Comparison of ENCODE assay signal across 26 cellular contexts in the genomic region with DNA sequence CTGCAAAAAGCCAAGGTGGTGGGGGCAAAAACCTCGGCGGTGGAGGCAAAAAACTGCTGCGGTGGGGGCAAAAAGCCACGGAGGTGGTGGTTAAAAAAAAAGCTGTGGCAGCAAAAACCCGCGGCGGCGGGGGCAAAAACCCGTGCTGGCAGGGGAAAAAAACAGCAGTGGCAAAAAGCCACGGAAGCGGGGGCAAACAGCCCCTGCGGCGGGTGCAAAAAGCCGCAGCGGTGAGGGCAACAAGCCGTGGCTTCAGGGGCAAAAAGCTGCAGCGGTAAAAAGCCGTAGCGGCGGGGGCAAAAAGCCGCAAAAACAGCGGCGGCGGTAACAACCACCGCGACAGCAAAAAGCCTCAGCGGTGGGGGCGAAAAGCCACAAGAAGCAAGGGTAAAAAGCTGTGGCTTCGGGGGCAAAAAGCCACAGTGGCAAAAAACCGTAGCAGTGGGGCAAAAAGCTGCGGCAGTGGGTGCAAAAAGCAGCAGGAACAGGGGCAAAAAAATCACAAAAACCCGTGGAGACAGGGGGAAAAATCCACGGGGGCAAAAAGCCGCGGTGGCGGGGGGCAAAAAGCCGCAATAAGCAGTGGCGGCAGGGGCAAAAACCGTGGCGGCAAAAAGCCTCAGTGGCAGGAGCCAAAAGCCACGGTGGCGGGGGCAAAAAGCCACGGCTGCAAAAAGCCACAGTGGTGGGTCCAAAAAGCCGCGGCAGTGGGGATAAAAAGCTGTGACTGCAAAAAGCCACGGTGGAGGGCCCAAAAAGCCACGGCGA.
DNase-seq lines count a peak whose midpoint lies in the region; ATAC-seq and TF ChIP-seq lines count a peak whose summit lies in the region.
"Had no signal": no experiment of that assay in that cellular context is flagged by ENCODE, and none has a peak within 500 bp of the region (broad histone marks: within the 10 kb centered on the region; RNA-seq: fewer than 3 reads in every experiment).

No MANE protein-coding gene starts in this region.

- POLR2A ChIA-PET in PC-9 (lab: Charles Lee; ENCODE audit: unreplicated experiment) = no interaction called here

- no peak overlapping the region for H3K27ac ChIP-seq in PC-9
- H3K27ac ChIP-seq: 22Rv1, C4-2B, RWPE1 had no signal

- no peaks in the 10 kb centered on the region for H3K36me3 ChIP-seq in PC-9 (ENCODE audit: low read depth)

- ATAC-seq in GM19397 (IDR thresholded peaks at IDR 0.05; ENCODE audit: unreplicated experiment) (no peak), GM18868 (IDR thresholded peaks at IDR 0.05; ENCODE audit: unreplicated experiment) (no peak)
- ATAC-seq: HCT116 had no signal

- H3K9me3 Mint-ChIP-seq in T-helper 2 cell treated with Interferon-gamma antibody and Interleukin-4, amounts not matched to agents 5 μg/mL and 100 μg/mL, for 36 hours = peaks cover 43% of the 10 kb centered on the region
- H3K9me3 Mint-ChIP-seq in chondrocyte (ENCODE audit: low read depth) = peaks cover 36% of the 10 kb centered on the region

- H3F3A ChIP-seq in PC-9 (ENCODE audit: insufficient read depth, low read depth) = no peaks in the 10 kb centered on the region

- H3K27me3 ChIP-seq in PC-9 (ENCODE audit: insufficient read depth, low read depth) = 0 out of 2 replicates have a peak, but pooled peaks cover 4% of the 10 kb centered on the region

- BruUV-seq in PC-9 (replicated peaks; lab: Mats Ljungman, UMichigan) = no TSS peak

- H3K4me1 ChIP-seq in PC-9 (replicated peaks; ENCODE audit: insufficient read depth) = no peaks in the 10 kb centered on the region

- no peak overlapping the region for H3K4me3 ChIP-seq in PC-9

- H2AFZ ChIP-seq in PC-9 = no peak overlapping the region

- H3K27ac Mint-ChIP-seq in T-helper 2 cell treated with Interferon-gamma antibody and Interleukin-4, amounts not matched to agents 5 μg/mL and 100 μg/mL, for 36 hours = peak overlapping the region; percentile 55
- no peak overlapping the region for H3K27ac Mint-ChIP-seq in chondrocyte (ENCODE audit: unreplicated experiment)
- H3K27ac Mint-ChIP-seq: CD8-positive, alpha-beta memory T cell had no signal

- no peak overlapping the region for H3K4me2 ChIP-seq in PC-9
- H3K4me2 ChIP-seq: SK-N-SH had no signal

- H3K79me2 ChIP-seq in PC-9 (ENCODE audit: low read depth) = no peaks in the 10 kb centered on the region

- H3K4me3 Mint-ChIP-seq in T-helper 2 cell treated with Interferon-gamma antibody and Interleukin-4, amounts not matched to agents 5 μg/mL and 100 μg/mL, for 36 hours = no peak overlapping the region
- H3K4me3 Mint-ChIP-seq in chondrocyte (ENCODE audit: unreplicated experiment) = no peak overlapping the region
- H3K4me3 Mint-ChIP-seq: CD8-positive, alpha-beta memory T cell had no signal

- DNase-seq in T-helper 2 cell treated with Interferon-gamma antibody and Interleukin-4, amounts not matched to agents 5 μg/mL and 100 μg/mL, for 36 hours (ENCODE audit: low spot score) = no peak
- no peak for DNase-seq in T-helper 2 cell
- peak; percentile 57 for DNase-seq in chondrocyte (ENCODE audit: low spot score)
- DNase-seq in posterior vena cava (ENCODE audit: low spot score) = peak; percentile 58
- no peak for DNase-seq in NCI-H2171 treated with DMSO at 0.1 percent for 48 hours (lab: John Stamatoyannopoulos, UW)
- DNase-seq in PC-9 = no peak
- DNase-seq: ACHN; AML-193; Calu3; CD8-positive, alpha-beta memory T cell; GDM1; GOT3; Kasumi-1; NCI-H1694; NCI-H2081; NCI-H2171; NCI-H446; NCI-H526 treated with DMSO at 0.1 percent for 48 hours; SIG-M5; SK-N-SH had no signal

- CTCF ChIA-PET in PC-9 (lab: Charles Lee) = no interaction called here

- intact Hi-C loops in posterior vena cava (cut with DNase I) (no loop called here), PC-9 (cut with micrococcal nuclease; ENCODE audit: unreplicated experiment) (no loop called here)

- no peaks in the 10 kb centered on the region for H3K4me1 Mint-ChIP-seq in T-helper 2 cell treated with Interferon-gamma antibody and Interleukin-4, amounts not matched to agents 5 μg/mL and 100 μg/mL, for 36 hours (ENCODE audit: low read depth)
- H3K4me1 Mint-ChIP-seq in chondrocyte (ENCODE audit: low read depth) = no peaks in the 10 kb centered on the region
- H3K4me1 Mint-ChIP-seq: CD8-positive, alpha-beta memory T cell had no signal

- H3K36me3 Mint-ChIP-seq in T-helper 2 cell treated with Interferon-gamma antibody and Interleukin-4, amounts not matched to agents 5 μg/mL and 100 μg/mL, for 36 hours (ENCODE audit: low read depth) = no peaks in the 10 kb centered on the region
- H3K36me3 Mint-ChIP-seq in chondrocyte (ENCODE audit: low read depth) = no peaks in the 10 kb centered on the region

- H3K9me2 ChIP-seq in PC-9 (ENCODE audit: insufficient read depth) = no peaks in the 10 kb centered on the region
- H3K9me2 ChIP-seq: SK-N-SH had no signal

- TF ChIP-seq CTCF in chondrocyte (IDR thresholded peaks at IDR 0.05) (no peak), PC-9 (conservative IDR thresholded peaks at IDR 0.05) (no peak)

- no peaks in the 10 kb centered on the region for H4K20me1 ChIP-seq in PC-9 (ENCODE audit: insufficient read depth)

- peaks cover 4% of the 10 kb centered on the region for H3K27me3 Mint-ChIP-seq in T-helper 2 cell treated with Interferon-gamma antibody and Interleukin-4, amounts not matched to agents 5 μg/mL and 100 μg/mL, for 36 hours (ENCODE audit: low read depth)
- H3K27me3 Mint-ChIP-seq in chondrocyte (ENCODE audit: low read depth) = no peaks in the 10 kb centered on the region

- H3K9me3 ChIP-seq in PC-9 (ENCODE audit: insufficient read depth, low read depth) = no peaks in the 10 kb centered on the region
- H3K9me3 ChIP-seq: SK-N-SH had no signal

Comparison
In these comparisons a context has a peak if more than half of its experiments do, and no peak if none do; other contexts are left out.
1. DNase-seq: peak in chondrocyte (single experiment) and posterior vena cava (single experiment); none in T-helper 2 cell treated with Interferon-gamma antibody and Interleukin-4, amounts not matched to agents 5 μg/mL and 100 μg/mL, for 36 hours (single experiment), T-helper 2 cell (0 of 5), NCI-H2171 treated with DMSO at 0.1 percent for 48 hours (single experiment) and PC-9 (0 of 2).